1 cellular context compared by ENCODE assay signal in genomic region chr6:16762265-16762546, GRCh38.
TF ChIP-seq lines count a peak whose summit lies in the region.

No MANE protein-coding gene starts in this region.

TF ChIP-seq in H1, 55 proteins besides CTCF, POLR2A, EP300 and RAD21:
- peak; percentile 6 for TF ChIP-seq SAP30 (IDR thresholded peaks at IDR 0.05; ENCODE audit: insufficient read depth, insufficient replicate concordance, low read length)
- peak; percentile 76 for TF ChIP-seq ASH2L (IDR thresholded peaks at IDR 0.05; ENCODE audit: low read length)
- no peak for TF ChIP-seq USF2 (IDR thresholded peaks at IDR 0.05; ENCODE audit: low read length)
- TF ChIP-seq RBBP5 (IDR thresholded peaks at IDR 0.05; ENCODE audit: borderline replicate concordance, low read depth, low read length): 0 out of 2 replicates have a peak, but pooled peaks have one; percentile 31
- TF ChIP-seq KDM4A (IDR thresholded peaks at IDR 0.05; ENCODE audit: low read depth, low read length, severe bottlenecking): peak; percentile 13
- TF ChIP-seq EZH2 (IDR thresholded peaks at IDR 0.05; ENCODE audit: low read depth, low read length, severe bottlenecking): peak; percentile 48
